In genomic region chr4:40577588-40578253, GRCh38 we compare ENCODE assay signal across 1 cellular context.
TF ChIP-seq lines count a peak whose summit lies in the region.

No MANE protein-coding gene starts in this region.

TF ChIP-seq in HepG2, 621 proteins besides CTCF, POLR2A, EP300 and RAD21 (continued from another document):
- TF ChIP-seq ZNF574 (CRISPR knock-in tag; IDR thresholded peaks at IDR 0.05) (no peak), FOXA3 (CRISPR knock-in tag; IDR thresholded peaks at IDR 0.05) (no peak)
TF ChIP-seq in HepG2: peak in this region for 0.
